ENCODE assay signal across 37 cellular contexts in the genomic region with DNA sequence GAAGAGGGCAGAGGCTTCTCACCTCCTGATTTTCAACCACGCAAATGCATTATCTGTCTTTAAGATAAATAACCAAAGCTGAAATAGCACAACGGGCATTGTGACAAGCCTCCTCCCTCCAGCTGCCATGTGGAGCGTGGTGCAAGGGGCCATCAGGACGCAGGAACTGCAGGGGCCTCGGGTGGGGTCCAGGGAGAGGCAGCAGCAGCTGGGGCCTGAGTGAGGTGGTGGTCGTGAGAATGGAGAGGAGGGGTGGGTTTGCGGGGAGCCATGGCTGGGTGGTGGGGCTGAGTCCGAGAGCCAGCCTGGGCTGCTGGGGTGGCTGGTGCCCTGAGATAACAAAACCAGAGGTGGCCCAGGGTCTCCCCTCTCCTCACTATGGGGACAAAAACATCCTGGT.
"Had no signal": no experiment of that assay in that cellular context is flagged by ENCODE, and none has a peak within 500 bp of the region (broad histone marks: within the 10 kb centered on the region; RNA-seq: fewer than 3 reads in every experiment).

No MANE protein-coding gene starts in this region.

- H3K4me1 ChIP-seq: adrenal gland, body of pancreas, foreskin keratinocyte had no signal

- H3K4me3 ChIP-seq: adrenal gland, body of pancreas, breast epithelium, cardiac muscle cell, esophagus muscularis mucosa, gastrocnemius medialis had no signal

- H3K4me1 Mint-ChIP-seq: activated CD8-positive, alpha-beta memory T cell treated with anti-CD3 and anti-CD28 coated beads, Interleukin-2, amount 10 ng/mL, durations not matched to agents 7 days and 5 days had no signal

- ATAC-seq: activated CD4-positive, CD25-positive, alpha-beta regulatory T cell treated with anti-CD3 and anti-CD28 coated beads, Interleukin-2, amount 50 U/mL, for 24 hours; activated CD8-positive, alpha-beta memory T cell treated with anti-CD3 and anti-CD28 coated beads, Interleukin-2, amount 10 ng/mL, durations not matched to agents 7 days and 5 days; activated CD8-positive, alpha-beta T cell treated with anti-CD3 and anti-CD28 coated beads, Interleukin-2, amount 10 ng/mL, durations not matched to agents 7 days and 5 days; activated naive CD8-positive, alpha-beta T cell treated with anti-CD3 and anti-CD28 coated beads, Interleukin-2, amount 50 U/mL, for 24 hours; body of pancreas; effector memory CD8-positive, alpha-beta T cell; foreskin keratinocyte; gastrocnemius medialis; T-helper 17 cell had no signal

- H3K4me3 Mint-ChIP-seq: activated B cell treated with CpG ODN at 0.5 μM for 24 hours; activated CD4-positive, alpha-beta memory T cell treated with anti-CD3 and anti-CD28 coated beads for 36 hours; activated CD8-positive, alpha-beta memory T cell treated with anti-CD3 and anti-CD28 coated beads, Interleukin-2, amount 10 ng/mL, durations not matched to agents 7 days and 5 days; activated CD8-positive, alpha-beta T cell treated with anti-CD3 and anti-CD28 coated beads, Interleukin-2, amount 10 ng/mL, durations not matched to agents 7 days and 5 days; activated naive CD4-positive, alpha-beta T cell treated with anti-CD3 and anti-CD28 coated beads for 36 hours; activated naive CD4-positive, alpha-beta T cell treated with anti-CD3 and anti-CD28 coated beads, Interleukin-2, amount 50 U/mL, for 24 hours; activated naive CD8-positive, alpha-beta T cell treated with anti-CD3 and anti-CD28 coated beads for 36 hours; activated naive CD8-positive, alpha-beta T cell treated with anti-CD3 and anti-CD28 coated beads, Interleukin-2, amount 50 U/mL, for 24 hours; activated T-helper 1 cell treated with anti-CD3 and anti-CD28 coated beads, Interleukin-12 subunit alpha, Interleukin-12 subunit beta, Interleukin-2, Interleukin-4 antibody, amounts not matched to agents 30 ng/mL and 10 ng/mL and 1 ng/mL, durations not matched to agents 14 hours and 24 hours and 36 hours; central memory CD8-positive, alpha-beta T cell; effector memory CD8-positive, alpha-beta T cell; T-helper 17 cell; T-helper 2 cell treated with Interferon-gamma antibody and Interleukin-4, amounts not matched to agents 5 μg/mL and 100 μg/mL, for 36 hours had no signal

- H3K36me3 ChIP-seq: breast epithelium had no signal

- H3K27ac ChIP-seq: body of pancreas, breast epithelium, cardiac muscle cell, foreskin keratinocyte, gastrocnemius medialis, WERI-Rb-1 had no signal

- H3K9me3 ChIP-seq: adrenal gland, body of pancreas, breast epithelium, esophagus muscularis mucosa, gastrocnemius medialis had no signal

- H3K27me3 Mint-ChIP-seq: activated B cell treated with CpG ODN at 0.5 μM for 24 hours; activated CD4-positive, alpha-beta memory T cell treated with anti-CD3 and anti-CD28 coated beads for 36 hours; activated CD8-positive, alpha-beta memory T cell treated with anti-CD3 and anti-CD28 coated beads, Interleukin-2, amount 10 ng/mL, durations not matched to agents 7 days and 5 days; activated naive CD4-positive, alpha-beta T cell treated with anti-CD3 and anti-CD28 coated beads, Interleukin-2, amount 50 U/mL, for 24 hours; activated naive CD8-positive, alpha-beta T cell treated with anti-CD3 and anti-CD28 coated beads for 36 hours; activated naive CD8-positive, alpha-beta T cell treated with anti-CD3 and anti-CD28 coated beads, Interleukin-2, amount 50 U/mL, for 24 hours; central memory CD8-positive, alpha-beta T cell; effector memory CD8-positive, alpha-beta T cell; T-helper 17 cell had no signal

- H3K9me3 Mint-ChIP-seq: activated B cell treated with CpG ODN at 0.5 μM for 24 hours; activated CD4-positive, alpha-beta memory T cell treated with anti-CD3 and anti-CD28 coated beads for 36 hours; activated naive CD4-positive, alpha-beta T cell treated with anti-CD3 and anti-CD28 coated beads for 36 hours; activated naive CD4-positive, alpha-beta T cell treated with anti-CD3 and anti-CD28 coated beads, Interleukin-2, amount 50 U/mL, for 24 hours; activated naive CD8-positive, alpha-beta T cell treated with anti-CD3 and anti-CD28 coated beads for 36 hours; activated naive CD8-positive, alpha-beta T cell treated with anti-CD3 and anti-CD28 coated beads, Interleukin-2, amount 50 U/mL, for 24 hours; activated T-helper 1 cell treated with anti-CD3 and anti-CD28 coated beads, Interleukin-12 subunit alpha, Interleukin-12 subunit beta, Interleukin-2, Interleukin-4 antibody, amounts not matched to agents 30 ng/mL and 10 ng/mL and 1 ng/mL, durations not matched to agents 14 hours and 24 hours and 36 hours; activated T-helper 2 cell treated with anti-CD3 and anti-CD28 coated beads, Interferon-gamma antibody, Interleukin-2, Interleukin-4, amounts not matched to agents 10 μg/mL and 5 μg/mL and 100 μg/mL, durations not matched to agents 14 hours and 24 hours and 36 hours; central memory CD8-positive, alpha-beta T cell; effector memory CD8-positive, alpha-beta T cell; T-helper 2 cell treated with Interferon-gamma antibody and Interleukin-4, amounts not matched to agents 5 μg/mL and 100 μg/mL, for 36 hours had no signal

- H3K27ac Mint-ChIP-seq: activated B cell treated with CpG ODN at 0.5 μM for 24 hours; activated CD4-positive, alpha-beta memory T cell treated with anti-CD3 and anti-CD28 coated beads for 36 hours; activated CD8-positive, alpha-beta memory T cell treated with anti-CD3 and anti-CD28 coated beads, Interleukin-2, amount 10 ng/mL, durations not matched to agents 7 days and 5 days; activated CD8-positive, alpha-beta T cell treated with anti-CD3 and anti-CD28 coated beads, Interleukin-2, amount 10 ng/mL, durations not matched to agents 7 days and 5 days; activated naive CD4-positive, alpha-beta T cell treated with anti-CD3 and anti-CD28 coated beads for 36 hours; activated naive CD4-positive, alpha-beta T cell treated with anti-CD3 and anti-CD28 coated beads, Interleukin-2, amount 50 U/mL, for 24 hours; activated naive CD8-positive, alpha-beta T cell treated with anti-CD3 and anti-CD28 coated beads for 36 hours; activated naive CD8-positive, alpha-beta T cell treated with anti-CD3 and anti-CD28 coated beads, Interleukin-2, amount 50 U/mL, for 24 hours; activated T-helper 1 cell treated with anti-CD3 and anti-CD28 coated beads, Interleukin-12 subunit alpha, Interleukin-12 subunit beta, Interleukin-2, Interleukin-4 antibody, amounts not matched to agents 30 ng/mL and 10 ng/mL and 1 ng/mL, durations not matched to agents 14 hours and 24 hours and 36 hours; activated T-helper 2 cell treated with anti-CD3 and anti-CD28 coated beads, Interferon-gamma antibody, Interleukin-2, Interleukin-4, amounts not matched to agents 10 μg/mL and 5 μg/mL and 100 μg/mL, durations not matched to agents 14 hours and 24 hours and 36 hours; T-helper 17 cell; T-helper 2 cell treated with Interferon-gamma antibody and Interleukin-4, amounts not matched to agents 5 μg/mL and 100 μg/mL, for 36 hours had no signal

- DNase-seq: activated B cell treated with CpG ODN at 0.5 μM for 24 hours; activated CD4-positive, alpha-beta memory T cell treated with anti-CD3 and anti-CD28 coated beads for 36 hours; activated CD4-positive, alpha-beta T cell treated with anti-CD3 and anti-CD28 coated beads for 48 hours; activated CD4-positive, alpha-beta T cell treated with anti-CD3 and anti-CD28 coated beads, Interleukin-2, amount 50 U/mL, for 1 hour; activated CD8-positive, alpha-beta memory T cell treated with anti-CD3 and anti-CD28 coated beads, Interleukin-2, amount 10 ng/mL, durations not matched to agents 7 days and 5 days; activated CD8-positive, alpha-beta memory T cell treated with anti-CD3 and anti-CD28 coated beads, Interleukin-2, amount 50 U/mL, for 4 hours; activated CD8-positive, alpha-beta T cell treated with anti-CD3 and anti-CD28 coated beads, Interleukin-2, amount 10 ng/mL, durations not matched to agents 7 days and 5 days; activated effector memory CD4-positive, alpha-beta T cell treated with anti-CD3 and anti-CD28 coated beads, Interleukin-2, amount 50 U/mL, for 16 hours; activated naive CD4-positive, alpha-beta T cell treated with anti-CD3 and anti-CD28 coated beads for 36 hours; activated naive CD8-positive, alpha-beta T cell treated with anti-CD3 and anti-CD28 coated beads for 36 hours; activated naive CD8-positive, alpha-beta T cell treated with anti-CD3 and anti-CD28 coated beads, Interleukin-2, amount 50 U/mL, for 24 hours; activated T-cell treated with anti-CD3 and anti-CD28 coated beads, Interleukin-2, amount 50 U/mL, for 1 hour; activated T-cell treated with anti-CD3 and anti-CD28 coated beads, Interleukin-2, amount 50 U/mL, for 48 hours; adrenal gland; amygdala; aorta; body of pancreas; cortex of kidney; dermis blood vessel endothelial cell; effector CD4-positive, alpha-beta T cell; effector memory CD8-positive, alpha-beta T cell; erythroblast; foreskin keratinocyte; gastrocnemius medialis; T-helper 1 cell; T-helper 17 cell; T1000; WERI-Rb-1 had no signal

- H3K27me3 ChIP-seq: adrenal gland, body of pancreas, breast epithelium, cardiac muscle cell, esophagus muscularis mucosa, foreskin keratinocyte, gastrocnemius medialis had no signal
